Comparison of ENCODE assay signal across 2 cellular contexts in genomic region chr12:78931466-78931990, GRCh38.
TF ChIP-seq lines count a peak whose summit lies in the region.

No MANE protein-coding gene starts in this region.

TF ChIP-seq in GM23338, 12 proteins besides CTCF, POLR2A, EP300 and RAD21 (continued from another document):
- TF ChIP-seq POLR2AphosphoS5 (IDR thresholded peaks at IDR 0.05; ENCODE audit: low read depth) (no peak), CREB1 (CRISPR knock-in tag; IDR thresholded peaks at IDR 0.05; ENCODE audit: low read depth) (no peak), EZH2 (IDR thresholded peaks at IDR 0.05; ENCODE audit: low read depth, unreplicated experiment) (no peak), JUNB (IDR thresholded peaks at IDR 0.05; ENCODE audit: unreplicated experiment) (no peak)

TF ChIP-seq in SK-N-SH, 30 proteins besides CTCF, POLR2A, EP300 and RAD21 (continued from another document):
- TF ChIP-seq USF2 (IDR thresholded peaks at IDR 0.05; ENCODE audit: borderline replicate concordance, low read depth, low read length), result no peak
- TF ChIP-seq RCOR1 (IDR thresholded peaks at IDR 0.05; ENCODE audit: low read length), result peak; percentile 56; the same call in 1 of the 2 replicates
- no peak for TF ChIP-seq TAF1 (IDR thresholded peaks at IDR 0.05; ENCODE audit: borderline replicate concordance, low read depth, low read length)
- TF ChIP-seq TCF12 (IDR thresholded peaks at IDR 0.05), result no peak
- peak; percentile 28; the same call in 1 of the 2 replicates for TF ChIP-seq MXI1 (IDR thresholded peaks at IDR 0.05; ENCODE audit: low read depth, low read length)
- no peak for TF ChIP-seq JUND (IDR thresholded peaks at IDR 0.05)
